In genomic region chr17:41579484-41580243, GRCh38 we compare ENCODE assay signal across 9 cellular contexts. TPM values are rescaled to one million over a fixed set of nuclear protein-coding genes. Genes with fewer than 3 reads are reported as not detected.
A peak's percentile ranks its signal among the peaks of the same experiment; 100 is the strongest.
DNase-seq lines count a peak whose midpoint lies in the region; ATAC-seq and TF ChIP-seq lines count a peak whose summit lies in the region.
"Had no signal": no experiment of that assay in that cellular context is flagged by ENCODE, and none has a peak within 500 bp of the region (broad histone marks: within the 10 kb centered on the region; RNA-seq: fewer than 3 reads in every experiment).

No MANE protein-coding gene starts in this region.

- ATAC-seq in HG03571 (IDR thresholded peaks at IDR 0.05; ENCODE audit: unreplicated experiment) = peak; percentile 66
- ATAC-seq in naive thymus-derived CD4-positive, alpha-beta T cell = peak; percentile 90
- ATAC-seq in stimulated activated naive B cell treated with anti-CD40 and anti-IgM and Interleukin-4, amounts not matched to agents 10 μg/mL and 1 μg/mL and 100 μg/mL, for 72 hours (replicated peaks) = peak; percentile 86 to 92

- POLR2A ChIA-PET in naive thymus-derived CD4-positive, alpha-beta T cell (lab: Charles Lee) = no interaction called here

- H3K27ac Mint-ChIP-seq in naive thymus-derived CD4-positive, alpha-beta T cell = no peak overlapping the region
- H3K27ac Mint-ChIP-seq in stimulated activated naive B cell treated with anti-CD40 and anti-IgM and Interleukin-4, amounts not matched to agents 10 μg/mL and 1 μg/mL and 100 μg/mL, for 72 hours = no peak overlapping the region
- H3K27ac Mint-ChIP-seq: activated naive CD4-positive, alpha-beta T cell treated with anti-CD3 and anti-CD28 coated beads, Interleukin-2, amount 50 U/mL, for 24 hours had no signal

- no peak overlapping the region for H3K27ac ChIP-seq in naive thymus-derived CD4-positive, alpha-beta T cell (ENCODE audit: low read depth, low read length)

- no peaks in the 10 kb centered on the region for H3K36me3 ChIP-seq in naive thymus-derived CD4-positive, alpha-beta T cell (ENCODE audit: control insufficient read depth in 2 of 3, insufficient read depth in 3 of 3, low read length in 3 of 3)

- H3K9me3 Mint-ChIP-seq in naive thymus-derived CD4-positive, alpha-beta T cell = peaks cover 0 to 1% (median 0%) of the 10 kb centered on the region in 11 donors
- H3K9me3 Mint-ChIP-seq in stimulated activated naive B cell treated with anti-CD40 and anti-IgM and Interleukin-4, amounts not matched to agents 10 μg/mL and 1 μg/mL and 100 μg/mL, for 72 hours = peaks cover 0 to 3% of the 10 kb centered on the region in 2 donors
- H3K9me3 Mint-ChIP-seq: activated naive CD4-positive, alpha-beta T cell treated with anti-CD3 and anti-CD28 coated beads, Interleukin-2, amount 50 U/mL, for 24 hours had no signal

- CTCF ChIA-PET in naive thymus-derived CD4-positive, alpha-beta T cell (lab: Charles Lee) = interaction anchor here (0.5 kb wide), 1 partner anchor 171 kb away, joined by 3 read pairs; no protein-coding TSS in a partner anchor

- H3K4me1 ChIP-seq in naive thymus-derived CD4-positive, alpha-beta T cell (ENCODE audit: control insufficient read depth in 2 of 2, insufficient read depth in 2 of 2, low read length in 2 of 2) = no peaks in the 10 kb centered on the region

- no peak overlapping the region for H3K4me3 Mint-ChIP-seq in naive thymus-derived CD4-positive, alpha-beta T cell
- H3K4me3 Mint-ChIP-seq in stimulated activated naive B cell treated with anti-CD40 and anti-IgM and Interleukin-4, amounts not matched to agents 10 μg/mL and 1 μg/mL and 100 μg/mL, for 72 hours = no peak overlapping the region
- H3K4me3 Mint-ChIP-seq: activated naive CD4-positive, alpha-beta T cell treated with anti-CD3 and anti-CD28 coated beads, Interleukin-2, amount 50 U/mL, for 24 hours had no signal

- peak; percentile 91 for TF ChIP-seq CTCF in epithelial cell of proximal tubule (conservative IDR thresholded peaks at IDR 0.05; ENCODE audit: low read depth, low read length)

- peaks cover 0 to 3% (median 0%) of the 10 kb centered on the region in 7 donors for H3K4me1 Mint-ChIP-seq in naive thymus-derived CD4-positive, alpha-beta T cell
- H3K4me1 Mint-ChIP-seq in stimulated activated naive B cell treated with anti-CD40 and anti-IgM and Interleukin-4, amounts not matched to agents 10 μg/mL and 1 μg/mL and 100 μg/mL, for 72 hours = no peaks in the 10 kb centered on the region
- H3K4me1 Mint-ChIP-seq: activated naive CD4-positive, alpha-beta T cell treated with anti-CD3 and anti-CD28 coated beads, Interleukin-2, amount 50 U/mL, for 24 hours had no signal

- peaks cover 0 to 4% of the 10 kb centered on the region in 2 donors for H3K27me3 ChIP-seq in naive thymus-derived CD4-positive, alpha-beta T cell (ENCODE audit: control insufficient read depth in 2 of 2, insufficient read depth in 2 of 2, low read length in 2 of 2)

- H3K4me3 ChIP-seq in epithelial cell of proximal tubule (ENCODE audit: low read depth, low read length) = peak overlapping the region; percentile 12
- no peak overlapping the region for H3K4me3 ChIP-seq in naive thymus-derived CD4-positive, alpha-beta T cell (ENCODE audit: low read length)

- DNase-seq in DMS114 treated with DMSO at 0.1 percent for 48 hours (lab: John Stamatoyannopoulos, UW; ENCODE audit: unreplicated experiment) = peak; percentile 27
- peak; percentile 79 to 80 for DNase-seq in NOMO-1 (lab: John Stamatoyannopoulos, UW; ENCODE audit: unreplicated experiment in 2 of 2)
- peak; percentile 39 for DNase-seq in activated CD8-positive, alpha-beta memory T cell treated with anti-CD3 and anti-CD28 coated beads, Interleukin-2, amount 50 U/mL, for 24 hours (ENCODE audit: extremely low read depth)
- peak; percentile 32 for DNase-seq in epithelial cell of proximal tubule (ENCODE audit: low read depth)
- DNase-seq in naive thymus-derived CD4-positive, alpha-beta T cell = peak in 8 of 9 donors; percentile 12 to 71 (median 36)
- peak; percentile 47 for DNase-seq in stimulated activated naive B cell treated with anti-CD40 and anti-IgM and Interleukin-4, amounts not matched to agents 10 μg/mL and 1 μg/mL and 100 μg/mL, for 72 hours
- no peak for DNase-seq in cerebellar nuclear complex (lab: John Stamatoyannopoulos, UW)

- intact Hi-C loops in naive thymus-derived CD4-positive, alpha-beta T cell (cut with micrococcal nuclease) = loop anchor here in 1 of 2 donors (1.0 to 2.0 kb wide), 3 partner anchors 31 to 82 kb away; no protein-coding TSS in a partner anchor

- peaks cover 22 to 52% (median 28%) of the 10 kb centered on the region in 5 donors for H3K27me3 Mint-ChIP-seq in naive thymus-derived CD4-positive, alpha-beta T cell
- H3K27me3 Mint-ChIP-seq in stimulated activated naive B cell treated with anti-CD40 and anti-IgM and Interleukin-4, amounts not matched to agents 10 μg/mL and 1 μg/mL and 100 μg/mL, for 72 hours = peaks cover 61 to 83% of the 10 kb centered on the region in 2 donors

- no peaks in the 10 kb centered on the region for H3K36me3 Mint-ChIP-seq in naive thymus-derived CD4-positive, alpha-beta T cell
- H3K36me3 Mint-ChIP-seq in stimulated activated naive B cell treated with anti-CD40 and anti-IgM and Interleukin-4, amounts not matched to agents 10 μg/mL and 1 μg/mL and 100 μg/mL, for 72 hours = no peaks in the 10 kb centered on the region
- H3K36me3 Mint-ChIP-seq: activated naive CD4-positive, alpha-beta T cell treated with anti-CD3 and anti-CD28 coated beads, Interleukin-2, amount 50 U/mL, for 24 hours had no signal

- H3K9me3 ChIP-seq in naive thymus-derived CD4-positive, alpha-beta T cell (ENCODE audit: control insufficient read depth in 2 of 3, low read length in 3 of 3) = no peaks in the 10 kb centered on the region

RNA-seq across cellular contexts. Expression of gene KRT14, which starts 7.0 kb away (rescaled TPM):
- not detected in 2 replicates for total RNA-seq in epithelial cell of proximal tubule
- not detected for total RNA-seq in naive thymus-derived CD4-positive, alpha-beta T cell
- polyA plus RNA-seq in naive thymus-derived CD4-positive, alpha-beta T cell = not detected

RNA-seq across cellular contexts. Expression of gene KRT9, which starts 7.8 kb away (rescaled TPM):
- not detected in 2 replicates for total RNA-seq in epithelial cell of proximal tubule
- total RNA-seq in naive thymus-derived CD4-positive, alpha-beta T cell = not detected
- polyA plus RNA-seq in naive thymus-derived CD4-positive, alpha-beta T cell = not detected

RNA-seq across cellular contexts. Expression of gene KRT16, which starts 32.9 kb away (rescaled TPM):
- 2.0 and 4.3 TPM in 2 replicates for total RNA-seq in epithelial cell of proximal tubule
- total RNA-seq in naive thymus-derived CD4-positive, alpha-beta T cell = not detected
- polyA plus RNA-seq in naive thymus-derived CD4-positive, alpha-beta T cell = not detected

RNA-seq across cellular contexts. Expression of gene KRT17, which starts 44.7 kb away (rescaled TPM):
- 20.8 and 88.8 TPM in 2 replicates for total RNA-seq in epithelial cell of proximal tubule
- not detected for total RNA-seq in naive thymus-derived CD4-positive, alpha-beta T cell
- polyA plus RNA-seq in naive thymus-derived CD4-positive, alpha-beta T cell = not detected

RNA-seq across cellular contexts. Expression of gene KRT19, which starts 51.6 kb away (rescaled TPM):
- 1,090 and 2,137 TPM in 2 replicates for total RNA-seq in epithelial cell of proximal tubule
- not detected for total RNA-seq in naive thymus-derived CD4-positive, alpha-beta T cell
- polyA plus RNA-seq in naive thymus-derived CD4-positive, alpha-beta T cell = not detected

Comparison
In these comparisons a context has a peak if more than half of its experiments do, and no peak if none do; other contexts are left out.
1. DNase-seq: peak in DMS114 treated with DMSO at 0.1 percent for 48 hours (single experiment), NOMO-1 (2 of 2), activated CD8-positive, alpha-beta memory T cell treated with anti-CD3 and anti-CD28 coated beads, Interleukin-2, amount 50 U/mL, for 24 hours (single experiment), epithelial cell of proximal tubule (single experiment), naive thymus-derived CD4-positive, alpha-beta T cell (8 of 9) and stimulated activated naive B cell treated with anti-CD40 and anti-IgM and Interleukin-4, amounts not matched to agents 10 μg/mL and 1 μg/mL and 100 μg/mL, for 72 hours (single experiment); none in cerebellar nuclear complex (0 of 2).
2. Peak in every context shown above with its lines, with median percentiles within 50 percentile points of each other: ATAC-seq.